In the genomic region with DNA sequence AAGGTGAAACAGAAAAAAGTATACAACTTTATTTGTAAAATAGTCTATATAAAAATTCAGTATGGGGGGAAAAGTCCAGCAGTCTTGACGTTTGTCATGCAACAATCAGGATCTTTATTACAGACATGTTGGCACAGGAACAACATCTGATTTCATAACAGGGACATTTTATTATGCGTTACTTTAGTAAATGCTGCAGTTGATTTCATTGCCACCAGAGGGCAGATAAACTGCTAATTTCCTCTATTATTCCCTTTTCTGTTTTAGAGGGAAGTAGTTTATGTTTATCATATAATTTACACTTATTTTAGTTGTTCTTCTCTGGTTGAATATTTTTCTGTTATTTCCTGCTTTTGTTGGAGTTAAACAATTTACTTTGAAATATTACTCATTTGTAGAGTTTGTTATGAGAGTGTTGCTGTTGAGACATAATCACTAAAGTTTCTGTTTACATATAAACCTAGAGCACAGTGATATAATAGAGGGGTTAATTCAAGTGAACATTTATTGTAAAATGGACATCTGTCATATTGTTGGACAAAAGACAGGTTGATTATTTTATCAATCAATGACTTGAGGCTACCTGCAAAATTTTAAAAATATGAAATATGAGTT, we compare ENCODE assay signal across 8 cellular contexts. TPM values are rescaled to one million over a fixed set of nuclear protein-coding genes. Genes with fewer than 3 reads are reported as not detected.
DNase-seq lines count a peak whose midpoint lies in the region; ATAC-seq and TF ChIP-seq lines count a peak whose summit lies in the region.

No MANE protein-coding gene starts in this region.

- peak overlapping the region; percentile 95 for H3K4me3 Mint-ChIP-seq in WTC11
- peak overlapping the region in 2 of 5 donors; percentile 12 to 26 for H3K4me3 Mint-ChIP-seq in immature natural killer cell

- H3K27me3 Mint-ChIP-seq in WTC11 (ENCODE audit: low read depth) (no peaks in the 10 kb centered on the region; the same call in 1 of the 2 replicates), immature natural killer cell (ENCODE audit: low read depth in 3 of 3) (peaks cover 9 to 10% (median 9%) of the 10 kb centered on the region in 3 donors)

- in situ Hi-C loops in KBM-7 (cut with MboI; ENCODE audit: low pct_unique_long_range_greater_than_20kb, low sequenced_read_pairs): no loop called here

- POLR2A ChIA-PET in WTC11 (lab: Charles Lee): no interaction called here

- no peaks in the 10 kb centered on the region for H3K9me3 Mint-ChIP-seq in WTC11
- no peaks in the 10 kb centered on the region for H3K9me3 Mint-ChIP-seq in immature natural killer cell

- CTCF ChIA-PET in WTC11 (lab: Charles Lee): interaction anchor here (0.7 to 1.0 kb wide), 6 partner anchors 8 to 949 kb away, joined by 3 to 4 read pairs (median 3); no protein-coding TSS in a partner anchor

- DNase-seq in NCI-H510A treated with DMSO at 0.1 percent for 48 hours (lab: John Stamatoyannopoulos, UW) (peak; percentile 48), NCI-H510A (lab: John Stamatoyannopoulos, UW) (no peak), KBM-7 (peak; percentile 90), WTC11 (ENCODE audit: low spot score) (no peak), immature natural killer cell (peak; percentile 28 to 40 (median 37)), superior temporal gyrus (ENCODE audit: extremely low spot score) (peak; percentile 98), T-helper 9 cell (no peak)

- ATAC-seq in WTC11 (no peak), GM21786 (IDR thresholded peaks at IDR 0.05; ENCODE audit: unreplicated experiment) (no peak)

- TF ChIP-seq CTCF in WTC11 (IDR thresholded peaks at IDR 0.05): peak; percentile 63

- H3K27ac Mint-ChIP-seq in WTC11: peak overlapping the region; percentile 10
- H3K27ac Mint-ChIP-seq in immature natural killer cell: no peak overlapping the region

- H3K4me1 Mint-ChIP-seq in WTC11: peaks cover 36% of the 10 kb centered on the region
- H3K4me1 Mint-ChIP-seq in immature natural killer cell: peaks cover 48 to 55% of the 10 kb centered on the region in 2 donors

- H3K36me3 Mint-ChIP-seq in WTC11 (peaks cover 14% of the 10 kb centered on the region), immature natural killer cell (peaks cover 0 to 4% (median 0%) of the 10 kb centered on the region in 3 donors)

TF ChIP-seq in WTC11, 78 proteins besides CTCF, POLR2A, EP300 and RAD21:
- TF ChIP-seq, protein P1, sequence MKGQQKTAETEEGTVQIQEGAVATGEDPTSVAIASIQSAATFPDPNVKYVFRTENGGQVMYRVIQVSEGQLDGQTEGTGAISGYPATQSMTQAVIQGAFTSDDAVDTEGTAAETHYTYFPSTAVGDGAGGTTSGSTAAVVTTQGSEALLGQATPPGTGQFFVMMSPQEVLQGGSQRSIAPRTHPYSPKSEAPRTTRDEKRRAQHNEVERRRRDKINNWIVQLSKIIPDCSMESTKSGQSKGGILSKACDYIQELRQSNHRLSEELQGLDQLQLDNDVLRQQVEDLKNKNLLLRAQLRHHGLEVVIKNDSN (CRISPR knock-in tag; IDR thresholded peaks at IDR 0.05): no peak
- TF ChIP-seq ZNF317 (CRISPR knock-in tag; IDR thresholded peaks at IDR 0.05; ENCODE audit: borderline replicate concordance, low read depth) (no peak), PRRX2 (CRISPR knock-in tag; IDR thresholded peaks at IDR 0.05) (no peak), IRF2 (CRISPR knock-in tag; IDR thresholded peaks at IDR 0.05; ENCODE audit: borderline replicate concordance, low read depth) (no peak), ETV6 (CRISPR knock-in tag; IDR thresholded peaks at IDR 0.05) (no peak), SMAD4 (CRISPR knock-in tag; IDR thresholded peaks at IDR 0.05) (no peak), NFATC4 (CRISPR knock-in tag; IDR thresholded peaks at IDR 0.05) (no peak), SMAD3 (CRISPR knock-in tag; IDR thresholded peaks at IDR 0.05; ENCODE audit: borderline replicate concordance) (no peak), ATF1 (CRISPR knock-in tag; IDR thresholded peaks at IDR 0.05) (no peak), MXD4 (CRISPR knock-in tag; IDR thresholded peaks at IDR 0.05; ENCODE audit: borderline replicate concordance) (no peak), TP53 (CRISPR knock-in tag; IDR thresholded peaks at IDR 0.05) (no peak), ELF4 (CRISPR knock-in tag; IDR thresholded peaks at IDR 0.05; ENCODE audit: low read depth) (no peak), JAZF1 (CRISPR knock-in tag; IDR thresholded peaks at IDR 0.05) (no peak)
- TF ChIP-seq, protein P2, sequence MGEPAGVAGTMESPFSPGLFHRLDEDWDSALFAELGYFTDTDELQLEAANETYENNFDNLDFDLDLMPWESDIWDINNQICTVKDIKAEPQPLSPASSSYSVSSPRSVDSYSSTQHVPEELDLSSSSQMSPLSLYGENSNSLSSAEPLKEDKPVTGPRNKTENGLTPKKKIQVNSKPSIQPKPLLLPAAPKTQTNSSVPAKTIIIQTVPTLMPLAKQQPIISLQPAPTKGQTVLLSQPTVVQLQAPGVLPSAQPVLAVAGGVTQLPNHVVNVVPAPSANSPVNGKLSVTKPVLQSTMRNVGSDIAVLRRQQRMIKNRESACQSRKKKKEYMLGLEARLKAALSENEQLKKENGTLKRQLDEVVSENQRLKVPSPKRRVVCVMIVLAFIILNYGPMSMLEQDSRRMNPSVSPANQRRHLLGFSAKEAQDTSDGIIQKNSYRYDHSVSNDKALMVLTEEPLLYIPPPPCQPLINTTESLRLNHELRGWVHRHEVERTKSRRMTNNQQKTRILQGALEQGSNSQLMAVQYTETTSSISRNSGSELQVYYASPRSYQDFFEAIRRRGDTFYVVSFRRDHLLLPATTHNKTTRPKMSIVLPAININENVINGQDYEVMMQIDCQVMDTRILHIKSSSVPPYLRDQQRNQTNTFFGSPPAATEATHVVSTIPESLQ (CRISPR knock-in tag; IDR thresholded peaks at IDR 0.05): no peak
- TF ChIP-seq, protein P3, sequence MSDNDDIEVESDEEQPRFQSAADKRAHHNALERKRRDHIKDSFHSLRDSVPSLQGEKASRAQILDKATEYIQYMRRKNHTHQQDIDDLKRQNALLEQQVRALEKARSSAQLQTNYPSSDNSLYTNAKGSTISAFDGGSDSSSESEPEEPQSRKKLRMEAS (CRISPR knock-in tag; IDR thresholded peaks at IDR 0.05): no peak
- TF ChIP-seq, protein P4, sequence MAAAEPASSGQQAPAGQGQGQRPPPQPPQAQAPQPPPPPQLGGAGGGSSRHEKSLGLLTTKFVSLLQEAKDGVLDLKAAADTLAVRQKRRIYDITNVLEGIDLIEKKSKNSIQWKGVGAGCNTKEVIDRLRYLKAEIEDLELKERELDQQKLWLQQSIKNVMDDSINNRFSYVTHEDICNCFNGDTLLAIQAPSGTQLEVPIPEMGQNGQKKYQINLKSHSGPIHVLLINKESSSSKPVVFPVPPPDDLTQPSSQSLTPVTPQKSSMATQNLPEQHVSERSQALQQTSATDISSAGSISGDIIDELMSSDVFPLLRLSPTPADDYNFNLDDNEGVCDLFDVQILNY (CRISPR knock-in tag; IDR thresholded peaks at IDR 0.05): no peak
- TF ChIP-seq, protein P5, sequence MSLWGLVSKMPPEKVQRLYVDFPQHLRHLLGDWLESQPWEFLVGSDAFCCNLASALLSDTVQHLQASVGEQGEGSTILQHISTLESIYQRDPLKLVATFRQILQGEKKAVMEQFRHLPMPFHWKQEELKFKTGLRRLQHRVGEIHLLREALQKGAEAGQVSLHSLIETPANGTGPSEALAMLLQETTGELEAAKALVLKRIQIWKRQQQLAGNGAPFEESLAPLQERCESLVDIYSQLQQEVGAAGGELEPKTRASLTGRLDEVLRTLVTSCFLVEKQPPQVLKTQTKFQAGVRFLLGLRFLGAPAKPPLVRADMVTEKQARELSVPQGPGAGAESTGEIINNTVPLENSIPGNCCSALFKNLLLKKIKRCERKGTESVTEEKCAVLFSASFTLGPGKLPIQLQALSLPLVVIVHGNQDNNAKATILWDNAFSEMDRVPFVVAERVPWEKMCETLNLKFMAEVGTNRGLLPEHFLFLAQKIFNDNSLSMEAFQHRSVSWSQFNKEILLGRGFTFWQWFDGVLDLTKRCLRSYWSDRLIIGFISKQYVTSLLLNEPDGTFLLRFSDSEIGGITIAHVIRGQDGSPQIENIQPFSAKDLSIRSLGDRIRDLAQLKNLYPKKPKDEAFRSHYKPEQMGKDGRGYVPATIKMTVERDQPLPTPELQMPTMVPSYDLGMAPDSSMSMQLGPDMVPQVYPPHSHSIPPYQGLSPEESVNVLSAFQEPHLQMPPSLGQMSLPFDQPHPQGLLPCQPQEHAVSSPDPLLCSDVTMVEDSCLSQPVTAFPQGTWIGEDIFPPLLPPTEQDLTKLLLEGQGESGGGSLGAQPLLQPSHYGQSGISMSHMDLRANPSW (CRISPR knock-in tag; conservative IDR thresholded peaks at IDR 0.05; ENCODE audit: low read depth): no peak
- TF ChIP-seq, protein P6, sequence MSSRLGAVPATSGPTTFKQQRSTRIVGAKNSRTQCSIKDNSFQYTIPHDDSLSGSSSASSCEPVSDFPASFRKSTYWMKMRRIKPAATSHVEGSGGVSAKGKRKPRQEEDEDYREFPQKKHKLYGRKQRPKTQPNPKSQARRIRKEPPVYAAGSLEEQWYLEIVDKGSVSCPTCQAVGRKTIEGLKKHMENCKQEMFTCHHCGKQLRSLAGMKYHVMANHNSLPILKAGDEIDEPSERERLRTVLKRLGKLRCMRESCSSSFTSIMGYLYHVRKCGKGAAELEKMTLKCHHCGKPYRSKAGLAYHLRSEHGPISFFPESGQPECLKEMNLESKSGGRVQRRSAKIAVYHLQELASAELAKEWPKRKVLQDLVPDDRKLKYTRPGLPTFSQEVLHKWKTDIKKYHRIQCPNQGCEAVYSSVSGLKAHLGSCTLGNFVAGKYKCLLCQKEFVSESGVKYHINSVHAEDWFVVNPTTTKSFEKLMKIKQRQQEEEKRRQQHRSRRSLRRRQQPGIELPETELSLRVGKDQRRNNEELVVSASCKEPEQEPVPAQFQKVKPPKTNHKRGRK (CRISPR knock-in tag; IDR thresholded peaks at IDR 0.05; ENCODE audit: borderline replicate concordance): no peak
- TF ChIP-seq, protein P7, sequence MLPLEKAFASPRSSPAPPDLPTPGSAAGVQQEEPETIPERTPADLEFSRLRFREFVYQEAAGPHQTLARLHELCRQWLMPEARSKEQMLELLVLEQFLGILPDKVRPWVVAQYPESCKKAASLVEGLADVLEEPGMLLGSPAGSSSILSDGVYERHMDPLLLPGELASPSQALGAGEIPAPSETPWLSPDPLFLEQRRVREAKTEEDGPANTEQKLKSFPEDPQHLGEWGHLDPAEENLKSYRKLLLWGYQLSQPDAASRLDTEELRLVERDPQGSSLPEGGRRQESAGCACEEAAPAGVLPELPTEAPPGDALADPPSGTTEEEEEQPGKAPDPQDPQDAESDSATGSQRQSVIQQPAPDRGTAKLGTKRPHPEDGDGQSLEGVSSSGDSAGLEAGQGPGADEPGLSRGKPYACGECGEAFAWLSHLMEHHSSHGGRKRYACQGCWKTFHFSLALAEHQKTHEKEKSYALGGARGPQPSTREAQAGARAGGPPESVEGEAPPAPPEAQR (CRISPR knock-in tag; IDR thresholded peaks at IDR 0.05): no peak

RNA-seq across cellular contexts. Expression of a gene that starts 3.3 kb away (rescaled TPM):
- total RNA-seq in WTC11 (2021): 31.7 to 37.9 TPM (median 37.8 TPM) in 3 replicates
- polyA plus RNA-seq in immature natural killer cell: 1 to 10 TPM; 5.1 to 9.6 (median 9.2) TPM

Comparison
In these comparisons a context has a peak if more than half of its experiments do, and no peak if none do; other contexts are left out.
1. DNase-seq: peak in NCI-H510A treated with DMSO at 0.1 percent for 48 hours (single experiment), KBM-7 (single experiment), immature natural killer cell (3 of 3) and superior temporal gyrus (single experiment); none in NCI-H510A (single experiment), WTC11 (single experiment) and T-helper 9 cell (single experiment).